In genomic region chr3:98770261-98771039, GRCh38 we compare ENCODE assay signal across 9 cellular contexts. TPM values are rescaled to one million over a fixed set of nuclear protein-coding genes. Genes with fewer than 3 reads are reported as not detected.
DNase-seq lines count a peak whose midpoint lies in the region; ATAC-seq, FAIRE-seq and TF ChIP-seq lines count a peak whose summit lies in the region.
"Had no signal": no experiment of that assay in that cellular context is flagged by ENCODE, and none has a peak within 500 bp of the region (broad histone marks: within the 10 kb centered on the region; RNA-seq: fewer than 3 reads in every experiment).

No MANE protein-coding gene starts in this region.

- in situ Hi-C loops in HepG2 (cut with HindIII; ENCODE audit: extremely low pct_ligation_motif_present, low pct_unique_long_range_greater_than_20kb): no loop called here

- TF ChIP-seq RAD21 in HepG2 (CRISPR knock-in tag; IDR thresholded peaks at IDR 0.05): no peak

- H3K9me3 ChIP-seq in right lobe of liver (no peaks in the 10 kb centered on the region), HepG2 (ENCODE audit: low read length) (no peaks in the 10 kb centered on the region), small intestine (ENCODE audit: control insufficient read depth, low read depth) (no peaks in the 10 kb centered on the region)

- peaks cover 8% of the 10 kb centered on the region for H3K79me2 ChIP-seq in HepG2 (ENCODE audit: insufficient read depth, low read length)

- no peak overlapping the region for H2AFZ ChIP-seq in HepG2 (ENCODE audit: low read length)

- TF ChIP-seq EP300 in HepG2 (IDR thresholded peaks at IDR 0.05; ENCODE audit: low read depth in 2 of 2, low read length in 2 of 2): no peak
- TF ChIP-seq EP300 in HepG2 (CRISPR knock-in tag; IDR thresholded peaks at IDR 0.05; ENCODE audit: borderline replicate concordance): no peak

- H3K36me3 ChIP-seq in right lobe of liver: peaks cover 0 to 11% (median 3%) of the 10 kb centered on the region in 4 donors
- H3K36me3 ChIP-seq in HepG2 (replicated peaks in 1 of 2; ENCODE audit: control insufficient read depth in 1 of 2, insufficient read depth in 2 of 2, low read length in 2 of 2): peaks cover 3 to 10% of the 10 kb centered on the region in 2 experiments; a peak in 3 of 5 replicates
- no peaks in the 10 kb centered on the region for H3K36me3 ChIP-seq in small intestine (ENCODE audit: control insufficient read depth in 2 of 2, insufficient read depth in 2 of 2, low read length in 2 of 2)

- H3K4me1 ChIP-seq in right lobe of liver: peaks cover 0 to 4% (median 2%) of the 10 kb centered on the region in 4 donors
- H3K4me1 ChIP-seq in HepG2 (ENCODE audit: insufficient read depth, low read length): peaks cover 7% of the 10 kb centered on the region
- no peaks in the 10 kb centered on the region for H3K4me1 ChIP-seq in small intestine (ENCODE audit: control insufficient read depth in 2 of 2, insufficient read depth in 1 of 2, low read depth in 1 of 2, low read length in 1 of 2)

- no peak for TF ChIP-seq POLR2A in right lobe of liver (IDR thresholded peaks at IDR 0.05)
- no peak for TF ChIP-seq POLR2A in HepG2 (IDR thresholded peaks at IDR 0.05; ENCODE audit: insufficient read depth in 1 of 2, low read depth in 2 of 2, low read length in 2 of 2)

- FAIRE-seq in HepG2 (lab: Jason Lieb, UNC) (no peak), urothelium cell line (lab: Jason Lieb, UNC) (peak; percentile 9), small intestine (lab: Jason Lieb, UNC) (no peak)

- H3K27me3 ChIP-seq in right lobe of liver (no peaks in the 10 kb centered on the region), HepG2 (ENCODE audit: control insufficient read depth in 1 of 2, insufficient read depth in 2 of 2, low read length in 2 of 2) (no peaks in the 10 kb centered on the region), small intestine (ENCODE audit: control insufficient read depth in 2 of 2, insufficient read depth in 2 of 2, low read length in 2 of 2) (no peaks in the 10 kb centered on the region)

- H3K4me3 ChIP-seq in right lobe of liver (no peak overlapping the region), HepG2 (replicated peaks in 1 of 3; ENCODE audit: insufficient read depth in 1 of 3, low read depth in 2 of 3, low read length in 3 of 3) (no peak overlapping the region), small intestine (ENCODE audit: low read depth in 1 of 2, low read length in 2 of 2) (no peak overlapping the region)

- peak in 1 of 3 donors; percentile 52 for DNase-seq in right lobe of liver
- DNase-seq in HepG2 (ENCODE audit: low spot score): no peak
- no peak for DNase-seq in left cardiac atrium
- no peak for DNase-seq in urothelium cell line (ENCODE audit: low spot score)
- DNase-seq in retina: no peak
- DNase-seq in small intestine: no peak
- DNase-seq in HT-29 (ENCODE audit: low spot score): no peak

- no peaks in the 10 kb centered on the region for H4K20me1 ChIP-seq in HepG2 (ENCODE audit: insufficient read depth, low read length)

- ATAC-seq in right lobe of liver (peak; percentile 38 to 67 (median 50)), HepG2 (no peak), HG03520 (IDR thresholded peaks at IDR 0.05; ENCODE audit: unreplicated experiment) (peak; percentile 90), left cardiac atrium (peak; percentile 15 to 51)

- BruUV-seq in HepG2 (replicated peaks; lab: Mats Ljungman, UMichigan): no TSS peak

- no peak overlapping the region for H3K4me2 ChIP-seq in HepG2 (ENCODE audit: low read depth, low read length)

- intact Hi-C loops in right lobe of liver (cut with DNase I) (no loop called here), HepG2 (cut with micrococcal nuclease; ENCODE audit: unreplicated experiment) (no loop called here), left cardiac atrium (cut with DNase I) (loop anchor here in 1 of 2 donors (10.0 kb wide), 1 partner anchor 46 kb away; no protein-coding TSS in a partner anchor)

- POLR2A ChIA-PET in HepG2 (lab: Yijun Ruan, JAX): no interaction called here

- TF ChIP-seq CTCF in right lobe of liver (IDR thresholded peaks at IDR 0.05): no peak
- TF ChIP-seq CTCF in HepG2 (CRISPR knock-in tag; IDR thresholded peaks at IDR 0.05): no peak

- H3K27ac ChIP-seq in right lobe of liver: peak overlapping the region in 1 of 3 donors; percentile 7
- H3K27ac ChIP-seq in HepG2 (ENCODE audit: extremely low read length, insufficient read depth, low read length): no peak overlapping the region
- H3K27ac ChIP-seq in small intestine (ENCODE audit: low read depth in 1 of 2, low read length in 1 of 2): peak overlapping the region in 1 of 2 donors; percentile 17
- H3K27ac ChIP-seq: C4-2B had no signal

- 67% methylated on average over 8 of the region's 8 CpGs for WGBS in right lobe of liver (ENCODE audit: insufficient coverage, low coverage, low lambda C conversion rate, missing lambda C conversion rate)
- 94% methylated on average over 5 of the region's 8 CpGs for WGBS in HepG2 (ENCODE audit: low lambda C conversion rate)
- 66 to 72% (median 69%) methylated on average over 8 of the region's 8 CpGs for WGBS in small intestine, 3 donors

- no peak overlapping the region for H3K9ac ChIP-seq in HepG2 (ENCODE audit: insufficient read depth, low read depth, low read length)

- CTCF ChIA-PET in HepG2 (lab: Yijun Ruan, JAX; ENCODE audit: low intra/inter-chr PET ratio, low total read pairs): no interaction called here

TF ChIP-seq in HepG2, 621 proteins besides CTCF, POLR2A, EP300 and RAD21:
- no peak for TF ChIP-seq CSRNP1 (CRISPR knock-in tag; IDR thresholded peaks at IDR 0.05)
- no peak for TF ChIP-seq ETV6 (CRISPR knock-in tag; conservative IDR thresholded peaks at IDR 0.05)
- TF ChIP-seq ATRX (CRISPR knock-in tag; IDR thresholded peaks at IDR 0.05; ENCODE audit: borderline replicate concordance): no peak
- TF ChIP-seq JUND (CRISPR knock-in tag; IDR thresholded peaks at IDR 0.05): no peak
TF ChIP-seq in HepG2: peak in this region for 0.

RNA-seq across cellular contexts. Expression of gene ST3GAL6, which starts 7.3 kb away (rescaled TPM):
- total RNA-seq in right lobe of liver (10 to 100 TPM; 17.8 to 69.6 (median 31.5) TPM), HepG2 (2016; rRNA removed; fragmentation: Illumina TruSeq; extraction: Trizol) (16.3 and 23.2 TPM in 2 replicates), left cardiac atrium (10 to 100 TPM; 22.2 to 36.3 TPM)
- total RNA-seq in HepG2 (2016; cell fraction: cytosol; rRNA removed; fragmentation: Illumina TruSeq; extraction: Trizol; ENCODE audit: low read depth): 42.6 and 48.7 TPM in 2 replicates
- total RNA-seq in HepG2 (2016; cell fraction: insoluble cytoplasmic fraction; rRNA removed; fragmentation: Illumina TruSeq; extraction: Trizol): 18.1 and 25.7 TPM in 2 replicates
- 26.9 and 29.4 TPM in 2 replicates for total RNA-seq in HepG2 (2016; cell fraction: membrane; rRNA removed; fragmentation: Illumina TruSeq; extraction: Trizol)
- total RNA-seq in HepG2 (2016; cell fraction: nucleus; rRNA removed; fragmentation: Illumina TruSeq; extraction: Trizol): 36.0 and 39.4 TPM in 2 replicates
- polyA plus RNA-seq in HepG2 (2011; rRNA removed) (11.7 and 17.5 TPM in 2 replicates), small intestine (1 to 10 TPM in 2 of 3 donors, not detected in 1; 2.2 to 3.2 TPM)
- polyA plus RNA-seq in HepG2 (2011; cell fraction: cytosol; rRNA removed): 6.4 and 9.1 TPM in 2 replicates
- 12.3 and 12.7 TPM in 2 replicates for polyA plus RNA-seq in HepG2 (2011; cell fraction: nucleus; rRNA removed)
- 12.2 and 16.3 TPM in 2 replicates for polyA plus RNA-seq in HepG2 (2012)
- polyA plus RNA-seq in HepG2 (2016; cell fraction: cytosol; fragmentation: Illumina TruSeq; extraction: Trizol; ENCODE audit: low read depth): 8.6 and 11.5 TPM in 2 replicates
- polyA plus RNA-seq in HepG2 (2016; cell fraction: insoluble cytoplasmic fraction; fragmentation: Illumina TruSeq; extraction: Trizol; ENCODE audit: low read depth): 18.1 and 18.9 TPM in 2 replicates
- 13.3 and 15.7 TPM in 2 replicates for polyA plus RNA-seq in HepG2 (2016; cell fraction: membrane; fragmentation: Illumina TruSeq; extraction: Trizol; ENCODE audit: low read depth)
- polyA plus RNA-seq in HepG2 (2016; cell fraction: nucleus; fragmentation: Illumina TruSeq; extraction: Trizol; ENCODE audit: insufficient read depth, low read depth): 68.6 and 70.2 TPM in 2 replicates
- polyA minus RNA-seq in HepG2 (2011; rRNA and poly(A)+ RNA removed; ENCODE audit: low replicate concordance): 12.2 TPM in 1 of 2 replicates, not detected in the other
- polyA minus RNA-seq in HepG2 (2011; cell fraction: cytosol; rRNA and poly(A)+ RNA removed): 13.5 and 16.5 TPM in 2 replicates
- 33.6 and 35.4 TPM in 2 replicates for polyA minus RNA-seq in HepG2 (2011; cell fraction: nucleus; rRNA and poly(A)+ RNA removed)
- total RNA-seq in HT-29 (2014; rRNA removed; shearing (Covaris generic)): 0.25 and 3.6 TPM in 2 replicates
